In the genomic region with DNA sequence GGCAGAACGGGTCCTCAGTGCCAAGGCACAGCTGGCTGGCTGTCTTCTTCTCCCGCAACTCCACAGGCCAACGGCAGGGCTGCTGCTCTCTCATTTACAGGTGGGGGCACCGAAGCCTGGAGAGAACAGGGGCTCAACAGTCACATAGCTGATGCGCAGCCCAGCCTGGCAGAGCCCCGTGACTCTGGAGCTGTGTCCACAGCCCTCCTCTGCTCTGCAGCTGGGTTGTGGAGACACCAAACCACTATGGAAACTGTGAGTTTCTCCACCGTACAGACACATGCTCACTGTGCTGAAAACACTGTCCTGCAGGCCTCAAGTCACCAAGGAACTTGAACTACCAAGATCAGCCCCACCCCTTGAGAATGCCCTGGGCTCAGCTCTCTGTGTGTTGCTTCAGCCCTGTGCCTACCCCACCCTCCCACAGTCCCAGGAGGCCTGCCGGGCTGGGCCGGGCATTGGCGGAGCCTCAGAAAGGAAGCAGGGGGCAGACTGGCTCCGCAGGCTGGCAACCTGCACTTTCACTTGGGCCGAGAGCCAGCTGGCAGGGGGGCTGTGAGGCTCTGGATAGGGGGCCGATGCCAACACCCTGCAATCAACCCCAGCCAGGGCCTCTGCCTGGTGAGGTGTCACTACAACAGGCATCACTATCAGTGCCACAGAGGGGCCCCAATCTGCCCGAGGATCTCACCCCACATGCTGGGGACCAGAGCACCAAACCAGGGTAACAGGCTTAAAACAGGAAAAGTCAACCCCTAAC, we compare ENCODE assay signal across 8 cellular contexts.
DNase-seq lines count a peak whose midpoint lies in the region; ATAC-seq and TF ChIP-seq lines count a peak whose summit lies in the region.

No MANE protein-coding gene starts in this region.

- peak overlapping the region; percentile 79 to 96 (median 92) for H3K27ac Mint-ChIP-seq in naive B cell

- H3K9ac ChIP-seq in GM23248 (peak overlapping the region; percentile 30), Karpas-422 (ENCODE audit: low read length) (no peak overlapping the region)

- H3K79me2 ChIP-seq in GM23248 (ENCODE audit: insufficient read depth) (peaks cover 98% of the 10 kb centered on the region), OCI-LY7 (ENCODE audit: insufficient read depth, low read depth, low read length) (peaks cover 7% of the 10 kb centered on the region; the same call in 1 of the 2 replicates), Karpas-422 (ENCODE audit: low read length) (no peaks in the 10 kb centered on the region)

- H3K4me1 ChIP-seq in GM23248 (ENCODE audit: insufficient read depth) (peaks cover 13% of the 10 kb centered on the region), OCI-LY7 (ENCODE audit: insufficient read depth, low read length, poor library complexity, severe bottlenecking) (peaks cover 26% of the 10 kb centered on the region), Karpas-422 (ENCODE audit: low read length) (peaks cover 7% of the 10 kb centered on the region)

- H3K36me3 ChIP-seq in GM23248 (ENCODE audit: low read depth) (no peaks in the 10 kb centered on the region), OCI-LY7 (ENCODE audit: insufficient read depth, low read length) (no peaks in the 10 kb centered on the region), Karpas-422 (ENCODE audit: insufficient read depth, low read length) (no peaks in the 10 kb centered on the region)

- in situ Hi-C loops in GM23248 (cut with MboI): no loop called here

- no peaks in the 10 kb centered on the region for H4K20me1 ChIP-seq in GM23248 (ENCODE audit: insufficient read depth)
- H4K20me1 ChIP-seq in OCI-LY7 (ENCODE audit: insufficient read depth, low read length): peaks cover 3% of the 10 kb centered on the region; the same call in 1 of the 2 replicates
- peaks cover 43% of the 10 kb centered on the region; the same call in 1 of the 2 replicates for H4K20me1 ChIP-seq in Karpas-422 (ENCODE audit: insufficient read depth, low read depth, low read length)

- peak; percentile 91 to 94 for ATAC-seq in naive B cell (ENCODE audit: low read depth in 2 of 2)

- H3K9me2 ChIP-seq in GM23248 (ENCODE audit: insufficient read depth) (no peaks in the 10 kb centered on the region), OCI-LY7 (ENCODE audit: insufficient read depth, low read length) (no peaks in the 10 kb centered on the region), Karpas-422 (replicated peaks; ENCODE audit: insufficient read depth, low read length) (no peaks in the 10 kb centered on the region)

- H3K27ac ChIP-seq in GM23248 (peak overlapping the region; percentile 48), OCI-LY7 (ENCODE audit: low read depth, low read length, poor library complexity, severe bottlenecking) (no peak overlapping the region), dorsolateral prefrontal cortex (peak overlapping the region in 57 of 59 donors; percentile 42 to 90 (median 79)), Karpas-422 (ENCODE audit: low read length) (no peak overlapping the region)

- H3K36me3 Mint-ChIP-seq in naive B cell: no peaks in the 10 kb centered on the region

- intact Hi-C loops in OCI-LY7 (cut with micrococcal nuclease; ENCODE audit: unreplicated experiment) (no loop called here), dorsolateral prefrontal cortex (cut with DNase I) (no loop called here)

- TF ChIP-seq CTCF in OCI-LY7 (conservative IDR thresholded peaks at IDR 0.05; ENCODE audit: low read length): no peak
- peak in 25 of 56 donors; percentile 12 to 47 (median 28) for TF ChIP-seq CTCF in dorsolateral prefrontal cortex (IDR thresholded peaks at IDR 0.05 in 54 of 56, conservative IDR thresholded peaks at IDR 0.05 in 2 of 56; ENCODE audit: low read depth in 1 of 56, partially characterized antibody in 56 of 56)

- H3K4me3 ChIP-seq in GM23248 (no peak overlapping the region), OCI-LY7 (ENCODE audit: low read depth, low read length, poor library complexity, severe bottlenecking) (no peak overlapping the region), dorsolateral prefrontal cortex (peak overlapping the region in 4 of 59 donors; percentile 3 to 31 (median 10)), Karpas-422 (ENCODE audit: low read length) (no peak overlapping the region)

- no peaks in the 10 kb centered on the region for H3K27me3 ChIP-seq in GM23248 (replicated peaks; ENCODE audit: insufficient read depth)
- H3K27me3 ChIP-seq in dorsolateral prefrontal cortex: no peaks in the 10 kb centered on the region
- no peaks in the 10 kb centered on the region for H3K27me3 ChIP-seq in Karpas-422 (ENCODE audit: low read length)

- H3K4me3 Mint-ChIP-seq in naive B cell: peak overlapping the region; percentile 74 to 90 (median 84)

- no peaks in the 10 kb centered on the region for H3F3A ChIP-seq in GM23248 (ENCODE audit: insufficient read depth)

- H3K9me3 ChIP-seq in GM23248 (ENCODE audit: low read depth): no peaks in the 10 kb centered on the region
- H3K9me3 ChIP-seq in OCI-LY7 (ENCODE audit: low read length): no peaks in the 10 kb centered on the region
- no peaks in the 10 kb centered on the region for H3K9me3 ChIP-seq in Karpas-422 (ENCODE audit: low read length)

- H3K27me3 Mint-ChIP-seq in naive B cell: no peaks in the 10 kb centered on the region

- peak; percentile 82 for DNase-seq in D341Med (ENCODE audit: low spot score)
- DNase-seq in GM23248: peak; percentile 78
- DNase-seq in OCI-LY7 (ENCODE audit: low spot score): peak; percentile 52
- DNase-seq in dorsolateral prefrontal cortex: peak in 5 of 10 donors; percentile 42 to 74 (median 62)
- DNase-seq in naive B cell: peak; percentile 87
- DNase-seq in SHP77 (lab: John Stamatoyannopoulos, UW): no peak
- no peak for DNase-seq in Karpas-422
- no peak for DNase-seq in T1000 (lab: John Stamatoyannopoulos, UW)

- H2AFZ ChIP-seq in GM23248 (no peak overlapping the region), OCI-LY7 (ENCODE audit: low read length) (no peak overlapping the region), Karpas-422 (ENCODE audit: low read length) (no peak overlapping the region)

- H3K9me3 Mint-ChIP-seq in naive B cell: no peaks in the 10 kb centered on the region

- BruUV-seq in OCI-LY7 (replicated peaks; lab: Mats Ljungman, UMichigan): no TSS peak

- POLR2A ChIA-PET in OCI-LY7 (lab: Charles Lee): no interaction called here

- no peak overlapping the region for H3K4me2 ChIP-seq in GM23248 (ENCODE audit: unreplicated experiment)
- H3K4me2 ChIP-seq in OCI-LY7 (ENCODE audit: low read length): peak overlapping the region; percentile 8; the same call in 1 of the 2 replicates
- H3K4me2 ChIP-seq in Karpas-422 (ENCODE audit: low read depth, low read length, poor library complexity, severe bottlenecking): no peak overlapping the region

- peaks cover 68 to 88% (median 84%) of the 10 kb centered on the region in 3 donors for H3K4me1 Mint-ChIP-seq in naive B cell

- WGBS in GM23248 (ENCODE audit: low coverage in 1 of 2, low lambda C conversion rate in 2 of 2, missing lambda C conversion rate in 2 of 2), 2 experiments: 38 to 39% methylated on average over 13 to 14 of the region's 14 CpGs

- CTCF ChIA-PET in OCI-LY7 (lab: Charles Lee; ENCODE audit: unreplicated experiment): no interaction called here

Comparison
In these comparisons a context has a peak if more than half of its experiments do, and no peak if none do; other contexts are left out.
1. DNase-seq: peak in D341Med (single experiment), GM23248 (single experiment), OCI-LY7 (single experiment) and naive B cell (single experiment); none in SHP77 (0 of 2), Karpas-422 (single experiment) and T1000 (single experiment).
2. H3K27ac ChIP-seq: peak in GM23248 (single experiment) and dorsolateral prefrontal cortex (57 of 59); none in OCI-LY7 (single experiment) and Karpas-422 (single experiment).